Comparison of ENCODE assay signal across 14 cellular contexts in the genomic region with DNA sequence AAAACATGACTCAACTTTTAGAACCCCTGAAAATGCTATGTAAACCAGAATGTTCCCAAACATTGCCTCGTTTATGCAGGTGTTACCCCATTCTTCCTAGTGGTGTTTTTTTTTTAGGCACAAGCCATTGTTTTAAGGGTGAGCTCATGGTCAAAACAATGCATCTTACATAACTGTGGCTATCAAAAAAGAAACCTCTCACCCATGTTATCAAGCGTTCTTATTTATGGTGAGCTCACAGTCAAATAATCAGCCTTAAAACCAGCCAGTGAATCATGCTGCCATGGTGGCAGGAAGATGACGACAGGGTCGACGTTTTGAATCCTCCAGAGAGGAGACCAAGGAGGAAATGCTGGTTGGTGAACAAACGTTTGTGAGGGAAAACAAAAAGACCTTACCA.
A peak's percentile ranks its signal among the peaks of the same experiment; 100 is the strongest.
DNase-seq lines count a peak whose midpoint lies in the region; ATAC-seq and TF ChIP-seq lines count a peak whose summit lies in the region.
"Had no signal": no experiment of that assay in that cellular context is flagged by ENCODE, and none has a peak within 500 bp of the region (broad histone marks: within the 10 kb centered on the region; RNA-seq: fewer than 3 reads in every experiment).

No MANE protein-coding gene starts in this region.

- peak overlapping the region; percentile 9 for H2AFZ ChIP-seq in mammary epithelial cell (ENCODE audit: low read depth, low read length)

- DNase-seq in AG08395 (ENCODE audit: low spot score) (peak; percentile 56), HS-27A (ENCODE audit: low read depth) (peak; percentile 65), mammary epithelial cell (peak; percentile 71), iris pigment epithelial cell (ENCODE audit: low read depth) (peak; percentile 27)
- no peak for DNase-seq in CD4-positive, alpha-beta memory T cell
- DNase-seq in naive thymus-derived CD8-positive, alpha-beta T cell = no peak
- DNase-seq in T-helper 2 cell treated with Interferon-gamma antibody and Interleukin-4, amounts not matched to agents 5 μg/mL and 100 μg/mL, for 36 hours (ENCODE audit: low spot score) = no peak
- DNase-seq: body of pancreas; CD4-positive, CD25-positive, alpha-beta regulatory T cell; lower lobe of right lung; pancreas; T1000 had no signal

- H3K4me3 ChIP-seq in mammary epithelial cell (replicated peaks in 1 of 3; ENCODE audit: insufficient read depth in 1 of 3, low read depth in 2 of 3, low read length in 3 of 3) = no peak overlapping the region
- no peak overlapping the region for H3K4me3 ChIP-seq in CD4-positive, alpha-beta memory T cell (ENCODE audit: low read length in 2 of 2)
- H3K4me3 ChIP-seq: body of pancreas, GM12878, lower lobe of right lung, pancreas had no signal

- no peaks in the 10 kb centered on the region for H3K36me3 Mint-ChIP-seq in CD4-positive, alpha-beta memory T cell
- H3K36me3 Mint-ChIP-seq in naive thymus-derived CD8-positive, alpha-beta T cell = peaks cover 0 to 4% (median 0%) of the 10 kb centered on the region in 3 donors
- H3K36me3 Mint-ChIP-seq in T-helper 2 cell treated with Interferon-gamma antibody and Interleukin-4, amounts not matched to agents 5 μg/mL and 100 μg/mL, for 36 hours (ENCODE audit: low read depth) = no peaks in the 10 kb centered on the region
- H3K36me3 Mint-ChIP-seq: CD4-positive, CD25-positive, alpha-beta regulatory T cell had no signal

- no peak overlapping the region for H3K27ac ChIP-seq in mammary epithelial cell (ENCODE audit: insufficient read depth, low read depth, low read length)
- no peak overlapping the region for H3K27ac ChIP-seq in CD4-positive, alpha-beta memory T cell (ENCODE audit: low read depth, low read length)
- H3K27ac ChIP-seq: body of pancreas, lower lobe of right lung, pancreas had no signal

- no peak for ATAC-seq in naive thymus-derived CD8-positive, alpha-beta T cell
- ATAC-seq in GM19351 (IDR thresholded peaks at IDR 0.05; ENCODE audit: unreplicated experiment) = no peak
- ATAC-seq: body of pancreas, GM12878, pancreas had no signal

- peaks cover 0 to 6% (median 2%) of the 10 kb centered on the region in 8 donors for H3K9me3 Mint-ChIP-seq in CD4-positive, alpha-beta memory T cell
- H3K9me3 Mint-ChIP-seq in naive thymus-derived CD8-positive, alpha-beta T cell = peaks cover 0 to 10% (median 0%) of the 10 kb centered on the region in 9 donors
- no peaks in the 10 kb centered on the region for H3K9me3 Mint-ChIP-seq in T-helper 2 cell treated with Interferon-gamma antibody and Interleukin-4, amounts not matched to agents 5 μg/mL and 100 μg/mL, for 36 hours
- H3K9me3 Mint-ChIP-seq: CD4-positive, CD25-positive, alpha-beta regulatory T cell had no signal

- no peaks in the 10 kb centered on the region for H3K27me3 ChIP-seq in mammary epithelial cell (ENCODE audit: insufficient read depth, low read length)
- no peaks in the 10 kb centered on the region for H3K27me3 ChIP-seq in CD4-positive, alpha-beta memory T cell (ENCODE audit: insufficient read depth, low read length)
- H3K27me3 ChIP-seq: body of pancreas, pancreas had no signal

- in situ Hi-C loops in mammary epithelial cell (cut with MboI; ENCODE audit: low sequenced_read_pairs in 2 of 2) = no loop called here

- POLR2A ChIA-PET in CD4-positive, alpha-beta memory T cell (lab: Charles Lee; ENCODE audit: partially characterized antibody) = no interaction called here
- POLR2A ChIA-PET in naive thymus-derived CD8-positive, alpha-beta T cell (lab: Charles Lee) = no interaction called here

- peaks cover 5% of the 10 kb centered on the region for H3K4me1 ChIP-seq in mammary epithelial cell (ENCODE audit: insufficient read depth, low read length)
- H3K4me1 ChIP-seq in CD4-positive, alpha-beta memory T cell (ENCODE audit: insufficient read depth, low read length) = no peaks in the 10 kb centered on the region
- H3K4me1 ChIP-seq: body of pancreas, lower lobe of right lung, pancreas had no signal

- H3K27me3 Mint-ChIP-seq in CD4-positive, alpha-beta memory T cell = peaks cover 0 to 4% of the 10 kb centered on the region in 2 donors
- no peaks in the 10 kb centered on the region for H3K27me3 Mint-ChIP-seq in naive thymus-derived CD8-positive, alpha-beta T cell
- H3K27me3 Mint-ChIP-seq in T-helper 2 cell treated with Interferon-gamma antibody and Interleukin-4, amounts not matched to agents 5 μg/mL and 100 μg/mL, for 36 hours (ENCODE audit: low read depth) = no peaks in the 10 kb centered on the region
- H3K27me3 Mint-ChIP-seq: CD4-positive, CD25-positive, alpha-beta regulatory T cell had no signal

- H4K20me1 ChIP-seq in mammary epithelial cell (ENCODE audit: insufficient read depth, low read length) = no peaks in the 10 kb centered on the region

- no peaks in the 10 kb centered on the region for H3K79me2 ChIP-seq in mammary epithelial cell (ENCODE audit: insufficient read depth, low read length)

- no peaks in the 10 kb centered on the region for H3K9me3 ChIP-seq in mammary epithelial cell (replicated peaks; ENCODE audit: insufficient read depth, low read length)
- no peaks in the 10 kb centered on the region for H3K9me3 ChIP-seq in CD4-positive, alpha-beta memory T cell (ENCODE audit: control insufficient read depth in 1 of 2, low read length in 2 of 2)
- H3K9me3 ChIP-seq: body of pancreas, lower lobe of right lung, pancreas had no signal

- no peak overlapping the region for H3K27ac Mint-ChIP-seq in CD4-positive, alpha-beta memory T cell
- H3K27ac Mint-ChIP-seq in naive thymus-derived CD8-positive, alpha-beta T cell = no peak overlapping the region
- H3K27ac Mint-ChIP-seq in T-helper 2 cell treated with Interferon-gamma antibody and Interleukin-4, amounts not matched to agents 5 μg/mL and 100 μg/mL, for 36 hours = no peak overlapping the region
- H3K27ac Mint-ChIP-seq: CD4-positive, CD25-positive, alpha-beta regulatory T cell had no signal

- dilution Hi-C loops in mammary epithelial cell (cut with HindIII; ENCODE audit: low sequenced_read_pairs) = no loop called here

- BruUV-seq in mammary epithelial cell (replicated peaks; lab: Mats Ljungman, UMichigan) = no TSS peak

- no peak overlapping the region for H3K9ac ChIP-seq in mammary epithelial cell (ENCODE audit: insufficient read depth, low read length)

- peak overlapping the region; percentile 13 for H3K4me2 ChIP-seq in mammary epithelial cell (ENCODE audit: insufficient read depth, low read depth, low read length)

- CTCF ChIA-PET in mammary epithelial cell (lab: Charles Lee; ENCODE audit: low non-redundant PET) = no interaction called here
- CTCF ChIA-PET in CD4-positive, alpha-beta memory T cell (lab: Charles Lee; ENCODE audit: partially characterized antibody) = no interaction called here

- no peak overlapping the region for H3K4me3 Mint-ChIP-seq in CD4-positive, alpha-beta memory T cell
- no peak overlapping the region for H3K4me3 Mint-ChIP-seq in naive thymus-derived CD8-positive, alpha-beta T cell
- no peak overlapping the region for H3K4me3 Mint-ChIP-seq in T-helper 2 cell treated with Interferon-gamma antibody and Interleukin-4, amounts not matched to agents 5 μg/mL and 100 μg/mL, for 36 hours
- H3K4me3 Mint-ChIP-seq: CD4-positive, CD25-positive, alpha-beta regulatory T cell had no signal

- no peaks in the 10 kb centered on the region for H3K36me3 ChIP-seq in mammary epithelial cell (ENCODE audit: insufficient read depth, low read length)
- no peaks in the 10 kb centered on the region for H3K36me3 ChIP-seq in CD4-positive, alpha-beta memory T cell (ENCODE audit: insufficient read depth, low read length)
- H3K36me3 ChIP-seq: lower lobe of right lung, pancreas had no signal

- 30% methylated on average over 6 of the region's 6 CpGs for WGBS in mammary epithelial cell (ENCODE audit: low coverage, missing lambda C conversion rate)

- no peak for TF ChIP-seq CTCF in mammary epithelial cell (conservative IDR thresholded peaks at IDR 0.05 in 1 of 2, IDR thresholded peaks at IDR 0.05 in 1 of 2; ENCODE audit: extremely low read depth in 1 of 2, insufficient read depth in 1 of 2, low read depth in 1 of 2, low read length in 2 of 2)

- intact Hi-C loops in mammary epithelial cell (cut with micrococcal nuclease) = no loop called here
- intact Hi-C loops in CD4-positive, alpha-beta memory T cell (cut with micrococcal nuclease) = no loop called here

- no peaks in the 10 kb centered on the region for H3K4me1 Mint-ChIP-seq in CD4-positive, alpha-beta memory T cell
- no peaks in the 10 kb centered on the region for H3K4me1 Mint-ChIP-seq in naive thymus-derived CD8-positive, alpha-beta T cell
- H3K4me1 Mint-ChIP-seq in T-helper 2 cell treated with Interferon-gamma antibody and Interleukin-4, amounts not matched to agents 5 μg/mL and 100 μg/mL, for 36 hours (ENCODE audit: low read depth) = no peaks in the 10 kb centered on the region
- H3K4me1 Mint-ChIP-seq: CD4-positive, CD25-positive, alpha-beta regulatory T cell had no signal

Comparison
In these comparisons a context has a peak if more than half of its experiments do, and no peak if none do; other contexts are left out.
1. DNase-seq: peak in AG08395 (single experiment), HS-27A (single experiment), mammary epithelial cell (single experiment) and iris pigment epithelial cell (single experiment); none in CD4-positive, alpha-beta memory T cell (0 of 5), naive thymus-derived CD8-positive, alpha-beta T cell (0 of 10) and T-helper 2 cell treated with Interferon-gamma antibody and Interleukin-4, amounts not matched to agents 5 μg/mL and 100 μg/mL, for 36 hours (single experiment).